Comparison of ENCODE assay signal across 8 cellular contexts in the genomic region with DNA sequence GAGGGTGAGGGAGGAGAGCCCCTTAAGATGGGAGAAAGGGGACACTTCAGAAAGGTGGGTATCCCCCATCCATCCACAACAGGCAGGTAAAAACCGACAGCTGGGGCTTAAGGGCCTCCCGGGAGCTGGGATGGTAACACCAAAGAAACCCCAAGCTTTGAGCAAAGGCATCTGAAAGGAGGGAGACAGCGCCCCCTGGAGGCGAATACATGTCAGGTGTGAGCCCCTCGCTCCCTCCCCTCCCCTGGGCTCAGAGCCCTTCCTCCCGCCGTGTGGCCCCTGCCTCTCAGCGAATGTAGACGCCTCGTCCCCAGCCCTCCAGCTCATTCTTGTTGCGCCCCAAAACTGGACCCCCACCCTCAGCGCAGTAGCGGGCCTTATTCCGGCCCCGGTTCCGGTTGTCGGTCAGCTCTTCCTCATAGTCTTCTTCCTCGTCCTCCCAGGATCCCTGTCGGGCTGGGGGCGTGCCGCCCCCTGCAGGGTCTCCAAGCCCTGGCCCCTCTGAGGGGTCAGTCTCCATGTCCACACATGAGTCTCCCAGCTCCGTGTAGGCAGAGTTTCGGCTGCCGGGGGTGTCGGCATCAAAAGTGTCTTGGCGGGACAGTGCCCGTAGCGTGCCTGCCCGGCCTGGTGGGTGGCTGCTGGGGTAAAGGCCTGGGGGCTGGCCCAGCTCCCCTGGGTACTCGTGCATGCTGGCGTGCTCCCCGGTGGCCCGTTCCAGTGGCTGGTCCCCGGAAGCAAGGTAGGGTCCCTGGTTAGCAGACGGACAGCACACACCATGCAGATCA. TPM values are rescaled to one million over a fixed set of nuclear protein-coding genes. Genes with fewer than 3 reads are reported as not detected.
DNase-seq lines count a peak whose midpoint lies in the region; ATAC-seq, FAIRE-seq and TF ChIP-seq lines count a peak whose summit lies in the region.

No MANE protein-coding gene starts in this region.

- H3F3A ChIP-seq in Loucy (ENCODE audit: low read depth) (0 out of 2 replicates have a peak, but pooled peaks cover 2% of the 10 kb centered on the region), SU-DHL-6 (ENCODE audit: insufficient read depth) (no peaks in the 10 kb centered on the region)

- peak; percentile 37 for DNase-seq in DMS79 (lab: John Stamatoyannopoulos, UW)
- peak in 6 of 7 donors; percentile 50 to 85 (median 79) for DNase-seq in adrenal gland
- DNase-seq in right atrium auricular region (ENCODE audit: low spot score), result peak; percentile 76
- peak; percentile 56 for DNase-seq in small intestine

- FAIRE-seq in small intestine (lab: Jason Lieb, UNC), result no peak

- H3K36me3 ChIP-seq in Loucy (ENCODE audit: insufficient read depth, low read length), result peaks cover 33% of the 10 kb centered on the region; the same call in 1 of the 2 replicates
- no peaks in the 10 kb centered on the region for H3K36me3 ChIP-seq in SU-DHL-6 (ENCODE audit: low read length)
- peaks cover 0 to 10% of the 10 kb centered on the region in 2 donors for H3K36me3 ChIP-seq in adrenal gland (replicated peaks in 1 of 2)
- peaks cover 11% of the 10 kb centered on the region for H3K36me3 ChIP-seq in right atrium auricular region
- no peaks in the 10 kb centered on the region for H3K36me3 ChIP-seq in small intestine (ENCODE audit: control insufficient read depth in 2 of 2, insufficient read depth in 2 of 2, low read length in 2 of 2)

- peaks cover 64% of the 10 kb centered on the region for H3K4me1 ChIP-seq in Loucy (ENCODE audit: insufficient read depth, low read length, poor library complexity, severe bottlenecking)
- no peaks in the 10 kb centered on the region for H3K4me1 ChIP-seq in adrenal gland (replicated peaks in 1 of 2)
- peaks cover 0 to 12% of the 10 kb centered on the region in 2 donors for H3K4me1 ChIP-seq in right atrium auricular region
- H3K4me1 ChIP-seq in small intestine (ENCODE audit: control insufficient read depth in 2 of 2, insufficient read depth in 1 of 2, low read depth in 1 of 2, low read length in 1 of 2), result no peaks in the 10 kb centered on the region

- ATAC-seq in GM21381 (IDR thresholded peaks at IDR 0.05; ENCODE audit: unreplicated experiment), result no peak
- no peak for ATAC-seq in GM19463 (IDR thresholded peaks at IDR 0.05; ENCODE audit: unreplicated experiment)

- H4K20me1 ChIP-seq in Loucy (ENCODE audit: insufficient read depth, low read length, poor library complexity, severe bottlenecking) (no peaks in the 10 kb centered on the region), SU-DHL-6 (ENCODE audit: low read depth, low read length) (no peaks in the 10 kb centered on the region)

- intact Hi-C loops in adrenal gland (cut with DNase I), result no loop called here

- H3K9ac ChIP-seq in Loucy (ENCODE audit: low read depth, low read length, poor library complexity, severe bottlenecking), result peak overlapping the region; percentile 61
- H3K9ac ChIP-seq in SU-DHL-6 (ENCODE audit: low read length), result peak overlapping the region; percentile 21; the same call in 1 of the 2 replicates

- TF ChIP-seq CTCF in Loucy (conservative IDR thresholded peaks at IDR 0.05; ENCODE audit: low read length) (peak; percentile 85), SU-DHL-6 (IDR thresholded peaks at IDR 0.05; ENCODE audit: insufficient read depth, low read length, poor library complexity, severe bottlenecking) (peak; percentile 70), adrenal gland (IDR thresholded peaks at IDR 0.05) (peak; percentile 52 to 80 (median 70)), right atrium auricular region (IDR thresholded peaks at IDR 0.05) (peak; percentile 86 to 93)

- H3K27ac ChIP-seq in SU-DHL-6 (ENCODE audit: low read depth, low read length) (no peak overlapping the region), adrenal gland (no peak overlapping the region), right atrium auricular region (no peak overlapping the region), small intestine (ENCODE audit: low read depth in 1 of 2, low read length in 1 of 2) (no peak overlapping the region)

- H3K9me2 ChIP-seq in Loucy (replicated peaks; ENCODE audit: low read depth, low read length) (no peaks in the 10 kb centered on the region), SU-DHL-6 (replicated peaks; ENCODE audit: insufficient read depth, low read length) (no peaks in the 10 kb centered on the region)

- H2AFZ ChIP-seq in Loucy (ENCODE audit: low read length), result no peak overlapping the region
- peak overlapping the region; percentile 70 for H2AFZ ChIP-seq in SU-DHL-6 (ENCODE audit: low read depth, low read length, severe bottlenecking)

- H3K79me2 ChIP-seq in Loucy (ENCODE audit: insufficient read depth, low read length) (no peaks in the 10 kb centered on the region), SU-DHL-6 (ENCODE audit: insufficient read depth, low read length) (no peaks in the 10 kb centered on the region)

- TF ChIP-seq POLR2A in adrenal gland (IDR thresholded peaks at IDR 0.05), result no peak

- H3K4me2 ChIP-seq in Loucy (ENCODE audit: low read depth, low read length, poor library complexity, severe bottlenecking) (peak overlapping the region; percentile 45), SU-DHL-6 (ENCODE audit: low read depth, low read length, poor library complexity, severe bottlenecking) (peak overlapping the region; percentile 33)

- H3K4me3 ChIP-seq in Loucy (ENCODE audit: low read length, poor library complexity, severe bottlenecking) (no peak overlapping the region), SU-DHL-6 (ENCODE audit: insufficient read depth, low read length, poor library complexity, severe bottlenecking) (no peak overlapping the region), adrenal gland (no peak overlapping the region), right atrium auricular region (no peak overlapping the region), small intestine (ENCODE audit: low read depth in 1 of 2, low read length in 2 of 2) (no peak overlapping the region)

- H3K9me3 ChIP-seq in Loucy (ENCODE audit: insufficient read depth, low read depth, low read length) (no peaks in the 10 kb centered on the region), SU-DHL-6 (ENCODE audit: insufficient read depth, low read length) (no peaks in the 10 kb centered on the region), adrenal gland (replicated peaks in 1 of 3) (no peaks in the 10 kb centered on the region), right atrium auricular region (no peaks in the 10 kb centered on the region), small intestine (ENCODE audit: control insufficient read depth, low read depth) (no peaks in the 10 kb centered on the region)

- no peaks in the 10 kb centered on the region for H3K27me3 ChIP-seq in Loucy (ENCODE audit: insufficient read depth, low read length, poor library complexity, severe bottlenecking)
- no peaks in the 10 kb centered on the region for H3K27me3 ChIP-seq in SU-DHL-6 (ENCODE audit: low read length)
- H3K27me3 ChIP-seq in adrenal gland, result no peaks in the 10 kb centered on the region
- H3K27me3 ChIP-seq in right atrium auricular region, result no peaks in the 10 kb centered on the region
- H3K27me3 ChIP-seq in small intestine (ENCODE audit: control insufficient read depth in 2 of 2, insufficient read depth in 2 of 2, low read length in 2 of 2), result no peaks in the 10 kb centered on the region

- 57 to 66% (median 59%) methylated on average over 30 to 35 of the region's 35 CpGs for WGBS in adrenal gland, 4 donors
- WGBS in small intestine, 3 donors, result 37 to 51% (median 43%) methylated on average over 34 to 35 of the region's 35 CpGs

RNA-seq across cellular contexts. Expression of a gene that starts 9.1 kb away (rescaled TPM):
- total RNA-seq in adrenal gland, result not detected
- polyA plus RNA-seq in adrenal gland, result not detected
- total RNA-seq in right atrium auricular region, result not detected
- not detected for polyA plus RNA-seq in small intestine

RNA-seq across cellular contexts. Expression of a gene that starts 22.4 kb away (rescaled TPM):
- total RNA-seq in adrenal gland (1 to 10 TPM in 7 of 8 donors, under 1 TPM in 1; 0.85 to 9.1 (median 5.4) TPM), right atrium auricular region (10 to 100 TPM in 1 of 2 donors, 1 to 10 TPM in 1; 3.6 to 13.4 TPM)
- polyA plus RNA-seq in adrenal gland (10 to 100 TPM in 2 of 3 donors, 1 to 10 TPM in 1; 3.8 to 28.8 (median 10.5) TPM), small intestine (1 to 10 TPM in 1 of 3 donors, under 1 TPM in 2; 0.45 to 3.7 (median 0.81) TPM)

RNA-seq across cellular contexts. Expression of a gene that starts 23.7 kb away (rescaled TPM):
- total RNA-seq in adrenal gland, result 1 to 10 TPM; 1.3 to 5.0 (median 3.9) TPM
- 1 to 10 TPM; 1.5 to 5.6 (median 4.8) TPM for polyA plus RNA-seq in adrenal gland
- 1 to 10 TPM; 4.6 to 9.3 TPM for total RNA-seq in right atrium auricular region
- 10 to 100 TPM in 1 of 3 donors, 1 to 10 TPM in 2; 3.3 to 12.7 (median 3.5) TPM for polyA plus RNA-seq in small intestine

RNA-seq across cellular contexts. Expression of a gene that starts 25.0 kb away (rescaled TPM):
- total RNA-seq in adrenal gland (1,000 to 10,000 TPM; 1,513 to 2,859 (median 2,022) TPM), right atrium auricular region (1,000 to 10,000 TPM; 1,458 to 1,831 TPM)
- polyA plus RNA-seq in adrenal gland (1,000 to 10,000 TPM; 2,256 to 4,908 (median 2,700) TPM), small intestine (1,000 to 10,000 TPM; 1,923 to 3,263 (median 3,147) TPM)

RNA-seq across cellular contexts. Expression of a gene that starts 50.6 kb away (rescaled TPM):
- 1 to 10 TPM in 1 of 8 donors, under 1 TPM in 3, not detected in 4; 0.22 to 1.1 (median 0.60) TPM for total RNA-seq in adrenal gland
- 1 to 10 TPM in 1 of 3 donors, under 1 TPM in 2; 0.48 to 1.0 (median 0.48) TPM for polyA plus RNA-seq in adrenal gland
- total RNA-seq in right atrium auricular region, result 1 to 10 TPM in 1 of 2 donors, under 1 TPM in 1; 0.82 to 2.3 TPM
- polyA plus RNA-seq in small intestine, result under 1 TPM in 1 of 3 donors, not detected in 2; 0.64 TPM
